8 cellular contexts compared by ENCODE assay signal in the genomic region with DNA sequence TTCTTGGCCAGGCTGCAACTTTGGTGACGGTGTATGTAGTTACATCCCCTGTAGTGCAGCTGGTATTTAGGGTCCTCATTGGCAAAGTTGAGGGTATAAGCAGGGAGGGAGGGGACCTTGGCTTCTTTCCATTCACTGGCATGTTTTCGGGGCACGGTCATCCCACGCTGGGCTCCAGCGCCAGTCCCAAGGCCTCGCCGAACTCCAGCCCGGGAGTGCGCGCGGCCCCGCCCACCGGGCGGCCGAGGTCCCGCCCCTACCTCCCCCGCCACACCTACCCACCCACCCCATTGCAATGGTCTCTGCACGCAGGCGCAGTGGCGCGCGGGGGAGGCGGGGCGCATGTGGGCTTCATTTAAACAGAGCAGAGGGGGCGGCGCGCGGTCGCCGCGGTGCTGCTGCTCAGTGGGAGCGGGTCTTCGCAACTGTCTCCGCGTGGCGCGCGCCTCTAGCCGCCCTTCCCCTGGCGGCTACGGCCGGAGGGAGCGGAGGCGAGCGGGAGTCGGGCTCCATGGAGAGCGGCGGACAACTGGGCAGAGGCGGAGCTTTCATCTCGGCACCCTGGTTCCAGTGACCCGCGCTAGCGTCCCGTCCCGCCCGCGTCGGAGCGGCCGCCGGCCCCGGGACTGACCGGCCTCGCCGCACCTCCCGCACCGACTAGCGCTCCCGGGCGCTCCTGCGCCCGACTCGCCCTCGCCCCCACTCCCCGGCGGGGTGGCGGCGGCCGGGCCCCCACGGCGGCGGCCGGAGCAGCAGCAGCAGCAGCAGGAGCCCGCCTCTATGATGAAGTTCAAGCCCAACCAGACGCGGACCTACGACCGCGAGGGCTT. TPM values are rescaled to one million over a fixed set of nuclear protein-coding genes. Genes with fewer than 3 reads are reported as not detected.
DNase-seq lines count a peak whose midpoint lies in the region; ATAC-seq, FAIRE-seq and TF ChIP-seq lines count a peak whose summit lies in the region.
"Not testable (repeated sequence)": the region's sequence is repeated elsewhere in the genome, so short reads cannot be mapped to it uniquely, and the experiment has no call there.

NUDT4 (plus strand) TSS at position 383 of the 830 bp plus-strand sequence; CDS start at position 781, 398 bp downstream.

- H3K9ac ChIP-seq in HepG2 (ENCODE audit: insufficient read depth, low read depth, low read length) = peak within 1 kb of the TSS; percentile 95

- POLR2A ChIA-PET in HepG2 (lab: Yijun Ruan, JAX) = interaction anchor here (1.1 to 1.7 kb wide), 3 partner anchors 62 to 362 kb away, joined by 3 to 7 read pairs (median 6); no protein-coding TSS in a partner anchor

- H3K27me3 ChIP-seq in HepG2 (ENCODE audit: control insufficient read depth in 1 of 2, insufficient read depth in 2 of 2, low read length in 2 of 2) = not testable (repeated sequence)

- TF ChIP-seq EP300 in HepG2 (IDR thresholded peaks at IDR 0.05; ENCODE audit: low read depth in 2 of 2, low read length in 2 of 2); HepG2 (CRISPR knock-in tag; IDR thresholded peaks at IDR 0.05; ENCODE audit: borderline replicate concordance): not testable (repeated sequence)

- H3K4me1 ChIP-seq in HepG2 (ENCODE audit: insufficient read depth, low read length) = peaks cover 56% of the 10 kb centered on the region

- WGBS in HepG2 (ENCODE audit: low lambda C conversion rate) = 0% methylated on average over 1 of the region's 89 CpGs

- H4K20me1 ChIP-seq in HepG2 (ENCODE audit: insufficient read depth, low read length) = peaks cover 31% of the 10 kb centered on the region

- peak within 1 kb of the TSS; percentile 94 for H3K4me2 ChIP-seq in HepG2 (ENCODE audit: low read depth, low read length)

- H3K36me3 ChIP-seq in HepG2 (replicated peaks in 1 of 2; ENCODE audit: control insufficient read depth in 1 of 2, insufficient read depth in 2 of 2, low read length in 2 of 2) = not testable (repeated sequence)

- BruUV-seq in HepG2 (replicated peaks; lab: Mats Ljungman, UMichigan) = not testable (repeated sequence)

- FAIRE-seq in HepG2 (lab: Jason Lieb, UNC) = not testable (repeated sequence)

- not testable (repeated sequence) for H3K9me3 ChIP-seq in HepG2 (ENCODE audit: low read length)

- TF ChIP-seq RAD21 in HepG2 (CRISPR knock-in tag; IDR thresholded peaks at IDR 0.05) = 0 out of 2 replicates have a peak, but pooled peaks have one; percentile 26

- H2AFZ ChIP-seq in HepG2 (ENCODE audit: low read length) = peak within 1 kb of the TSS; percentile 93

- peak within 1 kb of the TSS; percentile 89 to 96 (median 94) for H3K4me3 ChIP-seq in HepG2 (replicated peaks in 1 of 3; ENCODE audit: insufficient read depth in 1 of 3, low read depth in 2 of 3, low read length in 3 of 3)

- in situ Hi-C loops in HepG2 (cut with HindIII; ENCODE audit: extremely low pct_ligation_motif_present, low pct_unique_long_range_greater_than_20kb) = loop anchor here (25.0 kb wide), 1 partner anchor 240 kb away; no protein-coding TSS in a partner anchor

- peak within 1 kb of the TSS; percentile 86 for H3K27ac ChIP-seq in HepG2 (ENCODE audit: extremely low read length, insufficient read depth, low read length)

- intact Hi-C loops in HepG2 (cut with micrococcal nuclease; ENCODE audit: unreplicated experiment) = loop anchor here (2.0 to 5.0 kb wide), 3 partner anchors 63 to 391 kb away; no protein-coding TSS in a partner anchor

- CTCF ChIA-PET in HepG2 (lab: Yijun Ruan, JAX; ENCODE audit: low intra/inter-chr PET ratio, low total read pairs) = not testable (repeated sequence)

- peak; percentile 47 to 97 (median 92) for DNase-seq in C1 segment of cervical spinal cord (lab: John Stamatoyannopoulos, UW)
- DNase-seq in NCI-H748 treated with DMSO at 0.1 percent for 48 hours (lab: John Stamatoyannopoulos, UW) = peak; percentile 84
- peak; percentile 97 for DNase-seq in activated CD4-positive, alpha-beta T cell treated with anti-CD3 and anti-CD28 coated beads, Interleukin-2, amount 50 U/mL, for 1 hour
- DNase-seq in dedifferentiated amniotic fluid mesenchymal stem cell (ENCODE audit: extremely low spot score) = peak; percentile 86
- DNase-seq in HepG2 (ENCODE audit: low spot score) = peak; percentile 90
- DNase-seq in stimulated activated CD4-positive, alpha-beta T cell treated with anti-CD3 and anti-CD28 coated beads, Interleukin-2, amount 100 ng/mL, for 48 hours = peak; percentile 94 to 96

- peaks cover 72% of the 10 kb centered on the region for H3K79me2 ChIP-seq in HepG2 (ENCODE audit: insufficient read depth, low read length)

- TF ChIP-seq CTCF in HepG2 (CRISPR knock-in tag; IDR thresholded peaks at IDR 0.05) = not testable (repeated sequence)

- peak; percentile 80 to 90 for TF ChIP-seq POLR2A in HepG2 (IDR thresholded peaks at IDR 0.05; ENCODE audit: insufficient read depth in 1 of 2, low read depth in 2 of 2, low read length in 2 of 2)

- peak; percentile 63 for ATAC-seq in GM19395 (IDR thresholded peaks at IDR 0.05; ENCODE audit: unreplicated experiment)
- ATAC-seq in HG03558 (IDR thresholded peaks at IDR 0.05; ENCODE audit: extremely low read depth, unreplicated experiment) = peak; percentile 34
- peak; percentile 86 for ATAC-seq in HepG2

TF ChIP-seq in HepG2, 621 proteins besides CTCF, POLR2A, EP300 and RAD21 (continues in another document):
- TF ChIP-seq ZFX (CRISPR knock-in tag; IDR thresholded peaks at IDR 0.05; ENCODE audit: low read depth) = peak; percentile 75; the same call in 1 of the 2 replicates
- TF ChIP-seq FOXO1 (CRISPR knock-in tag; IDR thresholded peaks at IDR 0.05) = 0 out of 2 replicates have a peak, but pooled peaks have one; percentile 3
- peak; percentile 31; the same call in 1 of the 2 replicates for TF ChIP-seq HOXD1 (CRISPR knock-in tag; IDR thresholded peaks at IDR 0.05)
- TF ChIP-seq HOXA3 (CRISPR knock-in tag; IDR thresholded peaks at IDR 0.05) = peak; percentile 53
- TF ChIP-seq, protein P1, sequence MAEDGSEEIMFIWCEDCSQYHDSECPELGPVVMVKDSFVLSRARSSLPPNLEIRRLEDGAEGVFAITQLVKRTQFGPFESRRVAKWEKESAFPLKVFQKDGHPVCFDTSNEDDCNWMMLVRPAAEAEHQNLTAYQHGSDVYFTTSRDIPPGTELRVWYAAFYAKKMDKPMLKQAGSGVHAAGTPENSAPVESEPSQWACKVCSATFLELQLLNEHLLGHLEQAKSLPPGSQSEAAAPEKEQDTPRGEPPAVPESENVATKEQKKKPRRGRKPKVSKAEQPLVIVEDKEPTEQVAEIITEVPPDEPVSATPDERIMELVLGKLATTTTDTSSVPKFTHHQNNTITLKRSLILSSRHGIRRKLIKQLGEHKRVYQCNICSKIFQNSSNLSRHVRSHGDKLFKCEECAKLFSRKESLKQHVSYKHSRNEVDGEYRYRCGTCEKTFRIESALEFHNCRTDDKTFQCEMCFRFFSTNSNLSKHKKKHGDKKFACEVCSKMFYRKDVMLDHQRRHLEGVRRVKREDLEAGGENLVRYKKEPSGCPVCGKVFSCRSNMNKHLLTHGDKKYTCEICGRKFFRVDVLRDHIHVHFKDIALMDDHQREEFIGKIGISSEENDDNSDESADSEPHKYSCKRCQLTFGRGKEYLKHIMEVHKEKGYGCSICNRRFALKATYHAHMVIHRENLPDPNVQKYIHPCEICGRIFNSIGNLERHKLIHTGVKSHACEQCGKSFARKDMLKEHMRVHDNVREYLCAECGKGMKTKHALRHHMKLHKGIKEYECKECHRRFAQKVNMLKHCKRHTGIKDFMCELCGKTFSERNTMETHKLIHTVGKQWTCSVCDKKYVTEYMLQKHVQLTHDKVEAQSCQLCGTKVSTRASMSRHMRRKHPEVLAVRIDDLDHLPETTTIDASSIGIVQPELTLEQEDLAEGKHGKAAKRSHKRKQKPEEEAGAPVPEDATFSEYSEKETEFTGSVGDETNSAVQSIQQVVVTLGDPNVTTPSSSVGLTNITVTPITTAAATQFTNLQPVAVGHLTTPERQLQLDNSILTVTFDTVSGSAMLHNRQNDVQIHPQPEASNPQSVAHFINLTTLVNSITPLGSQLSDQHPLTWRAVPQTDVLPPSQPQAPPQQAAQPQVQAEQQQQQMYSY (CRISPR knock-in tag; IDR thresholded peaks at IDR 0.05) = peak; percentile 26; the same call in 1 of the 2 replicates
- TF ChIP-seq ISL2 (CRISPR knock-in tag; IDR thresholded peaks at IDR 0.05) = peak; percentile 47; the same call in 1 of the 2 replicates
- TF ChIP-seq SNAPC2 (CRISPR knock-in tag; IDR thresholded peaks at IDR 0.05) = 0 out of 2 replicates have a peak, but pooled peaks have one; percentile 16
- peak; percentile 51; the same call in 1 of the 2 replicates for TF ChIP-seq ZNF441 (CRISPR knock-in tag; IDR thresholded peaks at IDR 0.05; ENCODE audit: borderline replicate concordance)

RNA-seq across cellular contexts. Expression of gene NUDT4, which starts in this region (rescaled TPM):
- total RNA-seq in HepG2 (2016; rRNA removed; fragmentation: Illumina TruSeq; extraction: Trizol) = 70.1 and 94.9 TPM in 2 replicates
- 9.2 and 11.1 TPM in 2 replicates for total RNA-seq in HepG2 (2016; cell fraction: cytosol; rRNA removed; fragmentation: Illumina TruSeq; extraction: Trizol; ENCODE audit: low read depth)
- total RNA-seq in HepG2 (2016; cell fraction: insoluble cytoplasmic fraction; rRNA removed; fragmentation: Illumina TruSeq; extraction: Trizol) = 73.4 and 86.7 TPM in 2 replicates
- total RNA-seq in HepG2 (2016; cell fraction: membrane; rRNA removed; fragmentation: Illumina TruSeq; extraction: Trizol) = 63.9 and 68.4 TPM in 2 replicates
- total RNA-seq in HepG2 (2016; cell fraction: nucleus; rRNA removed; fragmentation: Illumina TruSeq; extraction: Trizol) = 56.8 and 60.7 TPM in 2 replicates
- polyA plus RNA-seq in HepG2 (2011; rRNA removed) = 25.8 and 37.3 TPM in 2 replicates
- 17.4 and 24.1 TPM in 2 replicates for polyA plus RNA-seq in HepG2 (2011; cell fraction: cytosol; rRNA removed)
- polyA plus RNA-seq in HepG2 (2011; cell fraction: nucleus; rRNA removed) = 7.0 and 9.4 TPM in 2 replicates
- 38.9 and 48.2 TPM in 2 replicates for polyA plus RNA-seq in HepG2 (2012)
- 8.6 and 16.4 TPM in 2 replicates for polyA plus RNA-seq in HepG2 (2016; cell fraction: cytosol; fragmentation: Illumina TruSeq; extraction: Trizol; ENCODE audit: low read depth)
- polyA plus RNA-seq in HepG2 (2016; cell fraction: insoluble cytoplasmic fraction; fragmentation: Illumina TruSeq; extraction: Trizol; ENCODE audit: low read depth) = 138 and 142 TPM in 2 replicates
- polyA plus RNA-seq in HepG2 (2016; cell fraction: membrane; fragmentation: Illumina TruSeq; extraction: Trizol; ENCODE audit: low read depth) = 51.0 and 63.1 TPM in 2 replicates
- polyA plus RNA-seq in HepG2 (2016; cell fraction: nucleus; fragmentation: Illumina TruSeq; extraction: Trizol; ENCODE audit: insufficient read depth, low read depth) = 102 and 103 TPM in 2 replicates
- 7.4 and 17.4 TPM in 2 replicates for polyA minus RNA-seq in HepG2 (2011; rRNA and poly(A)+ RNA removed; ENCODE audit: low replicate concordance)
- 36.7 and 37.5 TPM in 2 replicates for polyA minus RNA-seq in HepG2 (2011; cell fraction: cytosol; rRNA and poly(A)+ RNA removed)
- 27.8 and 32.6 TPM in 2 replicates for polyA minus RNA-seq in HepG2 (2011; cell fraction: nucleus; rRNA and poly(A)+ RNA removed)

Comparison
In these comparisons a context has a peak if more than half of its experiments do, and no peak if none do; other contexts are left out.
1. Peak in every context shown above with its lines: DNase-seq, ATAC-seq, H3K4me3 ChIP-seq and H3K27ac ChIP-seq.
2. ATAC-seq: peak in every context shown above with its lines; median percentile 86 in HepG2; 63 in GM19395; 34 in HG03558.